30 cellular contexts compared by ENCODE assay signal in genomic region chr4:187612211-187612780, GRCh38.
DNase-seq lines count a peak whose midpoint lies in the region; ATAC-seq, FAIRE-seq and TF ChIP-seq lines count a peak whose summit lies in the region.
"Had no signal": no experiment of that assay in that cellular context is flagged by ENCODE, and none has a peak within 500 bp of the region (broad histone marks: within the 10 kb centered on the region; RNA-seq: fewer than 3 reads in every experiment).

No MANE protein-coding gene starts in this region.

- no peaks in the 10 kb centered on the region for H3K36me3 Mint-ChIP-seq in astrocyte (ENCODE audit: low read depth, unreplicated experiment)
- H3K36me3 Mint-ChIP-seq: activated naive CD8-positive, alpha-beta T cell treated with anti-CD3 and anti-CD28 coated beads, Interleukin-2, amount 10 ng/mL, durations not matched to agents 7 days and 5 days; CD4-positive, CD25-positive, alpha-beta regulatory T cell had no signal

- H3K4me1 ChIP-seq in astrocyte (ENCODE audit: insufficient read depth, low read length), result peaks cover 6% of the 10 kb centered on the region
- H3K4me1 ChIP-seq in prostate gland (replicated peaks), result no peaks in the 10 kb centered on the region
- H3K4me1 ChIP-seq: left lung, psoas muscle, tibial nerve had no signal

- no peaks in the 10 kb centered on the region for H3K27me3 Mint-ChIP-seq in astrocyte (ENCODE audit: low read depth, unreplicated experiment)
- H3K27me3 Mint-ChIP-seq: activated naive CD8-positive, alpha-beta T cell treated with anti-CD3 and anti-CD28 coated beads, Interleukin-2, amount 10 ng/mL, durations not matched to agents 7 days and 5 days; CD4-positive, CD25-positive, alpha-beta regulatory T cell; central memory CD8-positive, alpha-beta T cell had no signal

- H3K4me3 ChIP-seq in astrocyte (ENCODE audit: insufficient read depth, low read depth, low read length) (no peak overlapping the region), prostate gland (no peak overlapping the region)
- H3K4me3 ChIP-seq: GM12878, left lung, psoas muscle, SK-N-MC, tibial nerve had no signal

- no peak overlapping the region for H2AFZ ChIP-seq in astrocyte (ENCODE audit: low read depth, low read length)

- H3K27ac Mint-ChIP-seq in astrocyte (ENCODE audit: unreplicated experiment), result no peak overlapping the region
- H3K27ac Mint-ChIP-seq: activated naive CD8-positive, alpha-beta T cell treated with anti-CD3 and anti-CD28 coated beads, Interleukin-2, amount 10 ng/mL, durations not matched to agents 7 days and 5 days; T-helper 1 cell treated with Interleukin-12 subunit alpha and Interleukin-12 subunit beta and Interleukin-4 antibody, amounts not matched to agents 30 μg/mL and 1 μg/mL, for 36 hours had no signal

- H3K27me3 ChIP-seq in astrocyte (ENCODE audit: insufficient read depth, low read length), result no peaks in the 10 kb centered on the region
- no peaks in the 10 kb centered on the region for H3K27me3 ChIP-seq in prostate gland (replicated peaks; ENCODE audit: insufficient read depth)
- H3K27me3 ChIP-seq: left lung, neutrophil, tibial nerve had no signal

- no peaks in the 10 kb centered on the region for H3K36me3 ChIP-seq in astrocyte (ENCODE audit: insufficient read depth, low read length)
- no peaks in the 10 kb centered on the region for H3K36me3 ChIP-seq in prostate gland
- H3K36me3 ChIP-seq: left lung, neutrophil, tibial nerve had no signal

- DNase-seq in DMS53 (lab: John Stamatoyannopoulos, UW), result peak; percentile 16
- no peak for DNase-seq in DMS53 treated with DMSO at 0.1 percent for 48 hours (lab: John Stamatoyannopoulos, UW; ENCODE audit: unreplicated experiment)
- DNase-seq in astrocyte (ENCODE audit: low read depth), result peak; percentile 7
- DNase-seq in glomerular visceral epithelial cell (ENCODE audit: extremely low spot score), result peak; percentile 48
- DNase-seq in renal cortical epithelial cell (ENCODE audit: low read depth), result peak; percentile 75
- no peak for DNase-seq in prostate gland (ENCODE audit: low spot score)
- DNase-seq in NCI-H1694 treated with DMSO at 0.1 percent for 48 hours (lab: John Stamatoyannopoulos, UW), result no peak
- DNase-seq: activated CD4-positive, alpha-beta T cell treated with anti-CD3 and anti-CD28 coated beads for 4 hours; activated CD8-positive, alpha-beta memory T cell treated with anti-CD3 and anti-CD28 coated beads for 24 hours; activated gamma-delta T cell; activated naive CD8-positive, alpha-beta T cell treated with anti-CD3 and anti-CD28 coated beads, Interleukin-2, amount 10 ng/mL, durations not matched to agents 7 days and 5 days; CD4-positive, CD25-positive, alpha-beta regulatory T cell; foreskin melanocyte; left lung; NCI-H1105; NCI-H2029; NCI-H226; NCI-H69; psoas muscle had no signal

- no peak overlapping the region for H3K4me2 ChIP-seq in astrocyte (ENCODE audit: low read length)

- H3K4me3 Mint-ChIP-seq in astrocyte (ENCODE audit: unreplicated experiment), result no peak overlapping the region
- H3K4me3 Mint-ChIP-seq: activated naive CD8-positive, alpha-beta T cell treated with anti-CD3 and anti-CD28 coated beads, Interleukin-2, amount 10 ng/mL, durations not matched to agents 7 days and 5 days; CD4-positive, CD25-positive, alpha-beta regulatory T cell; central memory CD8-positive, alpha-beta T cell; T-helper 1 cell treated with Interleukin-12 subunit alpha and Interleukin-12 subunit beta and Interleukin-4 antibody, amounts not matched to agents 30 μg/mL and 1 μg/mL, for 36 hours had no signal

- intact Hi-C loops in prostate gland (cut with DNase I), result no loop called here

- TF ChIP-seq CTCF in astrocyte (IDR thresholded peaks at IDR 0.05; ENCODE audit: insufficient read depth, low read depth, low read length), result no peak
- no peak for TF ChIP-seq CTCF in prostate gland (IDR thresholded peaks at IDR 0.05)

- no peak for TF ChIP-seq POLR2A in prostate gland (IDR thresholded peaks at IDR 0.05)

- no peaks in the 10 kb centered on the region for H4K20me1 ChIP-seq in astrocyte (ENCODE audit: insufficient read depth, low read length)

- H3K79me2 ChIP-seq in astrocyte (ENCODE audit: insufficient read depth, low read length), result no peaks in the 10 kb centered on the region

- H3K27ac ChIP-seq in astrocyte (ENCODE audit: low read depth, low read length) (no peak overlapping the region), prostate gland (no peak overlapping the region)
- H3K27ac ChIP-seq: 22Rv1, left lung, neutrophil, psoas muscle, RWPE1, SK-N-MC, tibial nerve had no signal

- H3K9me3 ChIP-seq in astrocyte (ENCODE audit: insufficient read depth, low read depth, low read length) (no peaks in the 10 kb centered on the region), prostate gland (no peaks in the 10 kb centered on the region)
- H3K9me3 ChIP-seq: left lung, neutrophil, psoas muscle, tibial nerve had no signal

- FAIRE-seq in astrocyte (lab: Jason Lieb, UNC), result no peak
- FAIRE-seq: D721Med, GM12878, HepG2 had no signal

- H3K4me1 Mint-ChIP-seq in astrocyte (ENCODE audit: low read depth, unreplicated experiment), result peaks cover 15% of the 10 kb centered on the region
- H3K4me1 Mint-ChIP-seq: activated naive CD8-positive, alpha-beta T cell treated with anti-CD3 and anti-CD28 coated beads, Interleukin-2, amount 10 ng/mL, durations not matched to agents 7 days and 5 days; CD4-positive, CD25-positive, alpha-beta regulatory T cell; central memory CD8-positive, alpha-beta T cell had no signal

- H3K9ac ChIP-seq in astrocyte (ENCODE audit: low read length), result no peak overlapping the region

- no peaks in the 10 kb centered on the region for H3K9me3 Mint-ChIP-seq in astrocyte (ENCODE audit: unreplicated experiment)
- H3K9me3 Mint-ChIP-seq: activated naive CD8-positive, alpha-beta T cell treated with anti-CD3 and anti-CD28 coated beads, Interleukin-2, amount 10 ng/mL, durations not matched to agents 7 days and 5 days had no signal

- ATAC-seq in HG02973 (IDR thresholded peaks at IDR 0.05; ENCODE audit: unreplicated experiment), result no peak
- ATAC-seq: GM12878, HepG2, left lung, psoas muscle had no signal

- 84% methylated on average over 10 of the region's 10 CpGs for WGBS in prostate gland

Comparison
In these comparisons a context has a peak if more than half of its experiments do, and no peak if none do; other contexts are left out.
1. DNase-seq: peak in DMS53 (single experiment), astrocyte (single experiment), glomerular visceral epithelial cell (single experiment) and renal cortical epithelial cell (single experiment); none in DMS53 treated with DMSO at 0.1 percent for 48 hours (single experiment), prostate gland (single experiment) and NCI-H1694 treated with DMSO at 0.1 percent for 48 hours (single experiment).